In the genomic region with DNA sequence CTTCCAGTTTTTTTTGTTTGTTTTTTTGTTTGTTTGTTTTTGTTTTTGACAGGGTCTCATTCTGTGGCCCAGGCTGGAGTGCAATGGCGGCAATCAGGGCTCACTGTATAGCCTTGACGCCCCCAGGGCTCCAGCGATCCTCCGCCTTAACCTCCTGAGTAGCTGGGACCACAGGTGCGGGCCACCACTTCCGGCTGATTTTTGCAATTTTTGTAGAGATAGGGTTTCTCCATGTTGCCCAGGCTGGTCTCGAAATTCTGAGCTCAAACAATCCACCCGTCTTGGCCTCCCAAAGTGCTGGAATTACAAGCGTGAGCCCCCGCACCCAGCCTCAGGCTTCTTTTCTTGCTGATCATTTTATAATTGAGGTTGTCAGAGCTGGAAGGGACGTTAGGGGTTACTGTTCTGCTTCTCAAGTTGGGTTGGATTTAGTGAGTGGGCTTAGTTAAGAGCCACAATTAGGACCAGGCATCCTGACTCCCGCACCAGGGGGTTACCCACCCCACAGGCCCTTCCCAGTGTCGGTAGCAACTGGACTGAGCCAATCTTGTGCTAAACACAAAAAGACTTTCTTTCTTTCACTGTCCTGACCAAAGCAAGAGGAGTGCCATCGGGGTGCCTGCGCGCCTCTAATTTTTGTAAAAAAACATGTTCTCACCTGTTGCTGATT, we compare ENCODE assay signal across 1 cellular context.
A peak's percentile ranks its signal among the peaks of the same experiment; 100 is the strongest.
TF ChIP-seq lines count a peak whose summit lies in the region.

No MANE protein-coding gene starts in this region.

TF ChIP-seq in K562, 482 proteins besides CTCF, POLR2A, EP300 and RAD21 (continued from another document):
- TF ChIP-seq, protein P1, sequence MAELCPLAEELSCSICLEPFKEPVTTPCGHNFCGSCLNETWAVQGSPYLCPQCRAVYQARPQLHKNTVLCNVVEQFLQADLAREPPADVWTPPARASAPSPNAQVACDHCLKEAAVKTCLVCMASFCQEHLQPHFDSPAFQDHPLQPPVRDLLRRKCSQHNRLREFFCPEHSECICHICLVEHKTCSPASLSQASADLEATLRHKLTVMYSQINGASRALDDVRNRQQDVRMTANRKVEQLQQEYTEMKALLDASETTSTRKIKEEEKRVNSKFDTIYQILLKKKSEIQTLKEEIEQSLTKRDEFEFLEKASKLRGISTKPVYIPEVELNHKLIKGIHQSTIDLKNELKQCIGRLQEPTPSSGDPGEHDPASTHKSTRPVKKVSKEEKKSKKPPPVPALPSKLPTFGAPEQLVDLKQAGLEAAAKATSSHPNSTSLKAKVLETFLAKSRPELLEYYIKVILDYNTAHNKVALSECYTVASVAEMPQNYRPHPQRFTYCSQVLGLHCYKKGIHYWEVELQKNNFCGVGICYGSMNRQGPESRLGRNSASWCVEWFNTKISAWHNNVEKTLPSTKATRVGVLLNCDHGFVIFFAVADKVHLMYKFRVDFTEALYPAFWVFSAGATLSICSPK (IDR thresholded peaks at IDR 0.05; ENCODE audit: borderline replicate concordance), result no peak
- 0 out of 2 replicates have a peak, but pooled peaks have one; percentile 0 for TF ChIP-seq CTBP1 (IDR thresholded peaks at IDR 0.05; ENCODE audit: borderline replicate concordance)
